In genomic region chr3:111143-112069, GRCh38 we compare ENCODE assay signal across 11 cellular contexts.
DNase-seq lines count a peak whose midpoint lies in the region; ATAC-seq and TF ChIP-seq lines count a peak whose summit lies in the region.
"Had no signal": no experiment of that assay in that cellular context is flagged by ENCODE, and none has a peak within 500 bp of the region (broad histone marks: within the 10 kb centered on the region; RNA-seq: fewer than 3 reads in every experiment).

No MANE protein-coding gene starts in this region.

- H3K27me3 Mint-ChIP-seq in HFFc6 (ENCODE audit: insufficient read depth) = no peaks in the 10 kb centered on the region
- H3K27me3 Mint-ChIP-seq: stimulated activated naive CD8-positive, alpha-beta T cell treated with anti-CD3 and anti-CD28 coated beads, Interleukin-15, amount 100 ng/mL, for 72 hours had no signal

- no peak overlapping the region for H3K4me3 Mint-ChIP-seq in HFFc6
- H3K4me3 Mint-ChIP-seq: stimulated activated naive CD8-positive, alpha-beta T cell treated with anti-CD3 and anti-CD28 coated beads, Interleukin-15, amount 100 ng/mL, for 72 hours had no signal

- no peak for TF ChIP-seq CTCF in HFFc6 (IDR thresholded peaks at IDR 0.05)

- no peaks in the 10 kb centered on the region for H3K4me1 Mint-ChIP-seq in HFFc6 (ENCODE audit: low read depth)
- H3K4me1 Mint-ChIP-seq: stimulated activated naive CD8-positive, alpha-beta T cell treated with anti-CD3 and anti-CD28 coated beads, Interleukin-15, amount 100 ng/mL, for 72 hours had no signal

- DNase-seq in HFFc6 (no peak), LoVo (ENCODE audit: low spot score) (peak; percentile 12), astrocyte of the hippocampus (ENCODE audit: low read depth, low spot score) (peak; percentile 22), hypothalamus (lab: John Stamatoyannopoulos, UW) (no peak)
- DNase-seq in activated naive CD4-positive, alpha-beta T cell treated with anti-CD3 and anti-CD28 coated beads, Interleukin-2, amount 50 U/mL, for 16 hours = no peak
- no peak for DNase-seq in activated T-cell treated with anti-CD3 and anti-CD28 coated beads, Interleukin-2, amount 50 U/mL, for 1 hour
- DNase-seq in stimulated activated CD4-positive, alpha-beta T cell treated with anti-CD3 and anti-CD28 coated beads, Interleukin-4, amount 100 ng/mL, for 24 hours = no peak
- DNase-seq: DMS 273 treated with DMSO at 0.1 percent for 48 hours; right cardiac atrium; stimulated activated naive CD8-positive, alpha-beta T cell treated with anti-CD3 and anti-CD28 coated beads, Interleukin-15, amount 100 ng/mL, for 72 hours had no signal

- no peaks in the 10 kb centered on the region for H3K36me3 Mint-ChIP-seq in HFFc6 (ENCODE audit: low read depth)

- peak; percentile 78 for ATAC-seq in GM18861 (IDR thresholded peaks at IDR 0.05; ENCODE audit: unreplicated experiment)
- ATAC-seq: right cardiac atrium; stimulated activated naive CD8-positive, alpha-beta T cell treated with anti-CD3 and anti-CD28 coated beads, Interleukin-15, amount 100 ng/mL, for 72 hours had no signal

- peaks cover 25% of the 10 kb centered on the region; the same call in 1 of the 2 replicates for H3K9me3 Mint-ChIP-seq in HFFc6

- H3K27ac Mint-ChIP-seq in HFFc6 = peak overlapping the region; percentile 3; the same call in 1 of the 2 replicates
- H3K27ac Mint-ChIP-seq: stimulated activated naive CD8-positive, alpha-beta T cell treated with anti-CD3 and anti-CD28 coated beads, Interleukin-15, amount 100 ng/mL, for 72 hours had no signal

Comparison
In these comparisons a context has a peak if more than half of its experiments do, and no peak if none do; other contexts are left out.
1. DNase-seq: peak in LoVo (single experiment) and astrocyte of the hippocampus (single experiment); none in HFFc6 (single experiment), activated naive CD4-positive, alpha-beta T cell treated with anti-CD3 and anti-CD28 coated beads, Interleukin-2, amount 50 U/mL, for 16 hours (single experiment), activated T-cell treated with anti-CD3 and anti-CD28 coated beads, Interleukin-2, amount 50 U/mL, for 1 hour (single experiment), stimulated activated CD4-positive, alpha-beta T cell treated with anti-CD3 and anti-CD28 coated beads, Interleukin-4, amount 100 ng/mL, for 24 hours (single experiment) and hypothalamus (0 of 51).